Comparison of ENCODE assay signal across 11 cellular contexts in the genomic region with DNA sequence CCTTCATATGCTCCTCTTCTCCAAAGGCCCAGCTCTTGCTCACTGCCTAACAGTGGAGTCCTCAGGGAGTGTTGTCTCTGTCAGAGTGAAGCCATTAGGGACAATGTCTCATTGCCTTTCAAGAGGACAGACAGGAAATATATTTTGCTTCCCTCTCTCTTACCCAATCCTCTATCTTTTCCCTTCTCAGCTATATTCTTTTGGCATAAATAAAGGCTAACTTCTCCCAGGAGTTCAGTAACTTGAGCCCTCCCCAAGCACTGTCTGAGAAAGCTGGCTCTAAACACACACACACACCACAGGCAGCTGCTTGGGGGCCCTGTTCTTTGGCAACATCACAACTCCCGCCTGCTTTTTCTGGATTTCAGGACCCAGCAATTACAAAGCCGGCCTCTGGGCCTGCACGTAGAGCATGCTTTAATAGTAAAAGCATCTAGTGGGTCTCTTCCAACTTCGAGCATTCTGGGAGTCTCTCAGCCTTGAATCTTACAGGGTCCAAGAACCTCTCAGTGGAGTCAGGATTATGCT. TPM values are rescaled to one million over a fixed set of nuclear protein-coding genes. Genes with fewer than 3 reads are reported as not detected.
DNase-seq lines count a peak whose midpoint lies in the region; ATAC-seq and TF ChIP-seq lines count a peak whose summit lies in the region.
"Had no signal": no experiment of that assay in that cellular context is flagged by ENCODE, and none has a peak within 500 bp of the region (broad histone marks: within the 10 kb centered on the region; RNA-seq: fewer than 3 reads in every experiment).

No MANE protein-coding gene starts in this region.

- no peaks in the 10 kb centered on the region for H3K27me3 ChIP-seq in ACC112 (ENCODE audit: insufficient read depth, low read length)
- H3K27me3 ChIP-seq in neuron (ENCODE audit: insufficient read depth, low read length): no peaks in the 10 kb centered on the region
- H3K27me3 ChIP-seq: BLaER1 had no signal

- H3K36me3 ChIP-seq in ACC112 (ENCODE audit: insufficient read depth, low read length) (no peaks in the 10 kb centered on the region), neuron (ENCODE audit: insufficient read depth, low read length) (no peaks in the 10 kb centered on the region)
- H3K36me3 ChIP-seq: BLaER1 had no signal

- TF ChIP-seq CTCF in fibroblast of the aortic adventitia (IDR thresholded peaks at IDR 0.05; ENCODE audit: insufficient read depth, low read length): peak; percentile 29

- H3K4me1 ChIP-seq in ACC112 (ENCODE audit: control insufficient read depth, insufficient read depth, low read length, unreplicated experiment) (peaks cover 33% of the 10 kb centered on the region), neuron (ENCODE audit: insufficient read depth, low read length) (peaks cover 10% of the 10 kb centered on the region)

- no peaks in the 10 kb centered on the region for H3K79me2 ChIP-seq in ACC112 (ENCODE audit: control insufficient read depth, insufficient read depth, low read length, unreplicated experiment)

- DNase-seq in NCI-H446 (lab: John Stamatoyannopoulos, UW): peak; percentile 28 to 77
- peak; percentile 96 for DNase-seq in fibroblast of the aortic adventitia (ENCODE audit: low read depth)
- no peak for DNase-seq in stimulated activated naive CD4-positive, alpha-beta T cell treated with Interleukin-2 at 50 U/mL for 16 hours (lab: John Stamatoyannopoulos, UW)
- DNase-seq in SW 1271 (lab: John Stamatoyannopoulos, UW): no peak

- no peak for ATAC-seq in HG02588 (IDR thresholded peaks at IDR 0.05; ENCODE audit: unreplicated experiment)
- ATAC-seq in GM18519 (IDR thresholded peaks at IDR 0.05; ENCODE audit: low FRiP score, unreplicated experiment): no peak

- peak overlapping the region; percentile 42 for H3K27ac ChIP-seq in ACC112 (ENCODE audit: low read depth, low read length)
- H3K27ac ChIP-seq: BLaER1, KMS-11 had no signal

- H3K4me3 ChIP-seq in ACC112 (ENCODE audit: low read depth, low read length): no peak overlapping the region
- H3K4me3 ChIP-seq in fibroblast of the aortic adventitia (ENCODE audit: low read depth, low read length): no peak overlapping the region
- H3K4me3 ChIP-seq in neuron (ENCODE audit: low read length): no peak overlapping the region
- H3K4me3 ChIP-seq: BLaER1 had no signal

- no peaks in the 10 kb centered on the region for H3K9me3 ChIP-seq in neuron (ENCODE audit: low read length)
- H3K9me3 ChIP-seq: BLaER1 had no signal

- peak overlapping the region; percentile 80 for H2AFZ ChIP-seq in ACC112 (ENCODE audit: low read length, unreplicated experiment)
- H2AFZ ChIP-seq in neuron (ENCODE audit: low read depth, low read length): peak overlapping the region; percentile 58

RNA-seq across cellular contexts. Expression of a gene that starts 34.7 kb away (rescaled TPM):
- total RNA-seq in fibroblast of the aortic adventitia (ENCODE audit: low replicate concordance): 306 and 904 TPM in 2 replicates

RNA-seq across cellular contexts. Expression of a gene that starts 58.0 kb away (rescaled TPM):
- 0.98 TPM in 1 of 2 replicates, not detected in the other for total RNA-seq in fibroblast of the aortic adventitia (ENCODE audit: low replicate concordance)
- total RNA-seq: temporal lobe had no signal

Comparison
In these comparisons a context has a peak if more than half of its experiments do, and no peak if none do; other contexts are left out.
1. DNase-seq: peak in NCI-H446 (2 of 2) and fibroblast of the aortic adventitia (single experiment); none in stimulated activated naive CD4-positive, alpha-beta T cell treated with Interleukin-2 at 50 U/mL for 16 hours (single experiment) and SW 1271 (0 of 2).